In genomic region chr14:97730706-97731105, GRCh38 we compare ENCODE assay signal across 23 cellular contexts.
"Had no signal": no experiment of that assay in that cellular context is flagged by ENCODE, and none has a peak within 500 bp of the region (broad histone marks: within the 10 kb centered on the region; RNA-seq: fewer than 3 reads in every experiment).

No MANE protein-coding gene starts in this region.

- ATAC-seq: WTC11 had no signal

- H3K4me1 ChIP-seq: breast epithelium, Peyer's patch, SJCRH30 had no signal

- H3K27ac Mint-ChIP-seq: activated CD4-positive, alpha-beta memory T cell treated with anti-CD3 and anti-CD28 coated beads, Interleukin-2, amount 10 ng/mL, durations not matched to agents 7 days and 5 days; WTC11 had no signal

- H3K9me3 ChIP-seq: breast epithelium, MG63, Peyer's patch, SJCRH30, SK-N-SH had no signal

- DNase-seq: activated CD4-positive, alpha-beta memory T cell treated with anti-CD3 and anti-CD28 coated beads, Interleukin-2, amount 10 ng/mL, durations not matched to agents 7 days and 5 days; activated CD4-positive, alpha-beta T cell treated with anti-CD3 and anti-CD28 coated beads, Interleukin-2, amount 50 U/mL, for 1 hour; activated CD4-positive, CD25-positive, alpha-beta regulatory T cell treated with anti-CD3 and anti-CD28 coated beads, Interleukin-2, amount 50 U/mL, for 72 hours; activated T-cell treated with anti-CD3 and anti-CD28 coated beads for 4 hours; aorta; caudate nucleus; MG63; MV-4-11; NCI-H1092 treated with DMSO at 0.1 percent for 48 hours; NCI-H1436; NCI-H1694 treated with DMSO at 0.1 percent for 48 hours; NCI-H2029 treated with DMSO at 0.1 percent for 48 hours; NCI-H345; NCI-H524; Peyer's patch; Right ventricle myocardium superior; SJCRH30; SK-N-SH; T-helper 9 cell had no signal

- H3K27me3 Mint-ChIP-seq: activated CD4-positive, alpha-beta memory T cell treated with anti-CD3 and anti-CD28 coated beads, Interleukin-2, amount 10 ng/mL, durations not matched to agents 7 days and 5 days had no signal

- H3K4me3 Mint-ChIP-seq: activated CD4-positive, alpha-beta memory T cell treated with anti-CD3 and anti-CD28 coated beads, Interleukin-2, amount 10 ng/mL, durations not matched to agents 7 days and 5 days; WTC11 had no signal

- H3K27ac ChIP-seq: breast epithelium, KMS-11, Peyer's patch, RWPE1, SJCRH30 had no signal

- H3K36me3 ChIP-seq: breast epithelium, MG63, Peyer's patch, SJCRH30 had no signal

- H3K4me3 ChIP-seq: breast epithelium, MG63, Peyer's patch, SJCRH30 had no signal

- H3K27me3 ChIP-seq: breast epithelium, MG63, Peyer's patch, SJCRH30 had no signal

- H3K4me1 Mint-ChIP-seq: WTC11 had no signal
